18 cellular contexts compared by ENCODE assay signal in the genomic region with DNA sequence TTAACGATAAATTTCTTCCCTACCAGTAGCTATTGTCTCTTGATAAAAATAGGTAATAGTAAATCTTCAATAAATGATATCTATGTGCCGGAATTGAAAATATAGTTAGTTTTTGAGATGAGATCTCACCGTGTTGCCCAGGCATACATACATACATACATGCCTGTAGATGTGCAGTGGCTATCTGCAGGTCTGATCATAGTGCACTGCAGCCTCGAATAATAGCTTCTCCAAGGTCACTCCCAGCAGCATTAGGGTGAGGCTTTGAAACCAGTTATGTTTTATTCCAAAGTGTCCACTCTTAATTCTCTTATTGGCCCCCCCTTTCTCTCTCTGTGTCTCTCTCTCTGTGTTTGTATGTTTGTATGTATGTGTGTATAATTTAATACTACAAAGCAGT. TPM values are rescaled to one million over a fixed set of nuclear protein-coding genes. Genes with fewer than 3 reads are reported as not detected.
DNase-seq lines count a peak whose midpoint lies in the region; ATAC-seq, FAIRE-seq and TF ChIP-seq lines count a peak whose summit lies in the region.
"Had no signal": no experiment of that assay in that cellular context is flagged by ENCODE, and none has a peak within 500 bp of the region (broad histone marks: within the 10 kb centered on the region; RNA-seq: fewer than 3 reads in every experiment).

No MANE protein-coding gene starts in this region.

- H3K4me1 ChIP-seq in HepG2 (ENCODE audit: insufficient read depth, low read length) (peaks cover 70% of the 10 kb centered on the region), small intestine (ENCODE audit: control insufficient read depth in 2 of 2, insufficient read depth in 1 of 2, low read depth in 1 of 2, low read length in 1 of 2) (peaks cover 0 to 3% of the 10 kb centered on the region in 2 donors)

- H3K9me3 ChIP-seq in HepG2 (ENCODE audit: low read length) (no peaks in the 10 kb centered on the region), small intestine (ENCODE audit: control insufficient read depth, low read depth) (no peaks in the 10 kb centered on the region)
- H3K9me3 ChIP-seq: Caco-2 had no signal

- H3K9ac ChIP-seq in HepG2 (ENCODE audit: insufficient read depth, low read depth, low read length): 0 out of 2 replicates have a peak overlapping the region, but pooled peaks have one; percentile 22

- H3K4me3 Mint-ChIP-seq in activated CD4-positive, alpha-beta T cell treated with anti-CD3 and anti-CD28 coated beads, Interleukin-2, amount 10 ng/mL, durations not matched to agents 7 days and 5 days: no peak overlapping the region
- H3K4me3 Mint-ChIP-seq: B cell, H9, IgD-negative memory B cell had no signal

- FAIRE-seq in GM19239 (lab: Jason Lieb, UNC) (peak; percentile 8), HepG2 (lab: Jason Lieb, UNC) (no peak), small intestine (lab: Jason Lieb, UNC) (no peak)

- TF ChIP-seq POLR2A in HepG2 (IDR thresholded peaks at IDR 0.05; ENCODE audit: insufficient read depth in 1 of 2, low read depth in 2 of 2, low read length in 2 of 2): no peak

- H3K27me3 Mint-ChIP-seq in activated CD4-positive, alpha-beta T cell treated with anti-CD3 and anti-CD28 coated beads, Interleukin-2, amount 10 ng/mL, durations not matched to agents 7 days and 5 days: no peaks in the 10 kb centered on the region
- H3K27me3 Mint-ChIP-seq: B cell, IgD-negative memory B cell had no signal

- H3K27ac Mint-ChIP-seq in activated CD4-positive, alpha-beta T cell treated with anti-CD3 and anti-CD28 coated beads, Interleukin-2, amount 10 ng/mL, durations not matched to agents 7 days and 5 days: peak overlapping the region; percentile 16
- H3K27ac Mint-ChIP-seq: B cell had no signal

- H3K27me3 ChIP-seq in HepG2 (ENCODE audit: control insufficient read depth in 1 of 2, insufficient read depth in 2 of 2, low read length in 2 of 2): no peaks in the 10 kb centered on the region
- H3K27me3 ChIP-seq in small intestine (ENCODE audit: control insufficient read depth in 2 of 2, insufficient read depth in 2 of 2, low read length in 2 of 2): no peaks in the 10 kb centered on the region

- TF ChIP-seq RAD21 in HepG2 (CRISPR knock-in tag; IDR thresholded peaks at IDR 0.05): no peak

- H3K36me3 Mint-ChIP-seq in activated CD4-positive, alpha-beta T cell treated with anti-CD3 and anti-CD28 coated beads, Interleukin-2, amount 10 ng/mL, durations not matched to agents 7 days and 5 days (ENCODE audit: low read depth): peaks cover 23% of the 10 kb centered on the region

- DNase-seq in activated CD4-positive, alpha-beta T cell treated with anti-CD3 and anti-CD28 coated beads, Interleukin-2, amount 10 ng/mL, durations not matched to agents 7 days and 5 days: no peak
- DNase-seq in activated CD4-positive, alpha-beta T cell treated with anti-CD3 and anti-CD28 coated beads for 48 hours: no peak
- DNase-seq in GM19239 (ENCODE audit: insufficient read length, low spot score): no peak
- peak; percentile 9 for DNase-seq in HepG2 (ENCODE audit: low spot score)
- DNase-seq in small intestine: peak; percentile 5
- DNase-seq in SHP77 (lab: John Stamatoyannopoulos, UW): no peak
- no peak for DNase-seq in left ventricle myocardium superior
- DNase-seq in activated T-cell treated with anti-CD3 and anti-CD28 coated beads, Interleukin-2, amount 50 U/mL, for 1 hour: no peak
- DNase-seq: 8988T; ACHN; C1 segment of cervical spinal cord; CD8-positive, alpha-beta T cell; GF-D8; GOT3; H9 had no signal

- no peak overlapping the region; a peak in 1 of 6 replicates for H3K4me3 ChIP-seq in HepG2 (replicated peaks in 1 of 3; ENCODE audit: insufficient read depth in 1 of 3, low read depth in 2 of 3, low read length in 3 of 3)
- H3K4me3 ChIP-seq in small intestine (ENCODE audit: low read depth in 1 of 2, low read length in 2 of 2): no peak overlapping the region

- H3K36me3 ChIP-seq in HepG2 (replicated peaks in 1 of 2; ENCODE audit: control insufficient read depth in 1 of 2, insufficient read depth in 2 of 2, low read length in 2 of 2) (no peaks in the 10 kb centered on the region), small intestine (ENCODE audit: control insufficient read depth in 2 of 2, insufficient read depth in 2 of 2, low read length in 2 of 2) (peaks cover 0 to 5% of the 10 kb centered on the region in 2 donors)

- WGBS in HepG2 (ENCODE audit: low lambda C conversion rate): 58% methylated on average over 3 of the region's 4 CpGs
- 62 to 74% (median 72%) methylated on average over 4 of the region's 4 CpGs for WGBS in small intestine, 3 donors

- H3K27ac ChIP-seq in HepG2 (ENCODE audit: extremely low read length, insufficient read depth, low read length): peak overlapping the region; percentile 87
- no peak overlapping the region for H3K27ac ChIP-seq in small intestine (ENCODE audit: low read depth in 1 of 2, low read length in 1 of 2)

- POLR2A ChIA-PET in activated CD4-positive, alpha-beta T cell treated with anti-CD3 and anti-CD28 coated beads, Interleukin-2, amount 10 ng/mL, durations not matched to agents 7 days and 5 days (lab: Charles Lee): no interaction called here
- POLR2A ChIA-PET in HepG2 (lab: Yijun Ruan, JAX): interaction anchor here (0.9 to 2.1 kb wide), 3 partner anchors 14 to 137 kb away, joined by 3 to 6 read pairs (median 4); partner anchors contain the start of gene ZFX

- ATAC-seq in HepG2 (no peak), left ventricle myocardium superior (no peak)

- no peak overlapping the region for H2AFZ ChIP-seq in HepG2 (ENCODE audit: low read length)

- 0 out of 2 replicates have a peak overlapping the region, but pooled peaks have one; percentile 27 for H3K4me2 ChIP-seq in HepG2 (ENCODE audit: low read depth, low read length)

- TF ChIP-seq EP300 in HepG2 (IDR thresholded peaks at IDR 0.05; ENCODE audit: low read depth in 2 of 2, low read length in 2 of 2) (no peak), HepG2 (CRISPR knock-in tag; IDR thresholded peaks at IDR 0.05; ENCODE audit: borderline replicate concordance) (no peak)

- in situ Hi-C loops in HepG2 (cut with HindIII; ENCODE audit: extremely low pct_ligation_motif_present, low pct_unique_long_range_greater_than_20kb): no loop called here

- no peak for TF ChIP-seq CTCF in HepG2 (CRISPR knock-in tag; IDR thresholded peaks at IDR 0.05)

- H4K20me1 ChIP-seq in HepG2 (ENCODE audit: insufficient read depth, low read length): 0 out of 2 replicates have a peak, but pooled peaks cover under 1% of the 10 kb centered on the region

- BruUV-seq in HepG2 (replicated peaks; lab: Mats Ljungman, UMichigan): no TSS peak

- H3K9me3 Mint-ChIP-seq in activated CD4-positive, alpha-beta T cell treated with anti-CD3 and anti-CD28 coated beads, Interleukin-2, amount 10 ng/mL, durations not matched to agents 7 days and 5 days: no peaks in the 10 kb centered on the region
- H3K9me3 Mint-ChIP-seq: CD8-positive, alpha-beta T cell; H9; IgD-negative memory B cell had no signal

- H3K4me1 Mint-ChIP-seq in activated CD4-positive, alpha-beta T cell treated with anti-CD3 and anti-CD28 coated beads, Interleukin-2, amount 10 ng/mL, durations not matched to agents 7 days and 5 days: peaks cover 22% of the 10 kb centered on the region

- CTCF ChIA-PET in activated CD4-positive, alpha-beta T cell treated with anti-CD3 and anti-CD28 coated beads, Interleukin-2, amount 10 ng/mL, durations not matched to agents 7 days and 5 days (lab: Charles Lee): interaction anchor here (1.1 to 2.1 kb wide), 3 partner anchors 10 to 27 kb away, joined by 4 to 6 read pairs (median 4); no protein-coding TSS in a partner anchor
- CTCF ChIA-PET in HepG2 (lab: Yijun Ruan, JAX; ENCODE audit: low intra/inter-chr PET ratio, low total read pairs): no interaction called here

- intact Hi-C loops in HepG2 (cut with micrococcal nuclease; ENCODE audit: unreplicated experiment) (loop anchor here (5.0 kb wide), 1 partner anchor 105 kb away; no protein-coding TSS in a partner anchor), left ventricle myocardium superior (cut with micrococcal nuclease) (no loop called here)

- peaks cover 47% of the 10 kb centered on the region for H3K79me2 ChIP-seq in HepG2 (ENCODE audit: insufficient read depth, low read length)

TF ChIP-seq in HepG2, 621 proteins besides CTCF, POLR2A, EP300 and RAD21 (continues in another document):
- no peak for TF ChIP-seq EEA1 (CRISPR knock-in tag; IDR thresholded peaks at IDR 0.05; ENCODE audit: borderline replicate concordance)

RNA-seq across cellular contexts. Expression of gene ZFX, which starts 37.5 kb away (rescaled TPM):
- 10 to 100 TPM; 44.6 to 46.0 TPM for total RNA-seq in activated CD4-positive, alpha-beta T cell treated with anti-CD3 and anti-CD28 coated beads, Interleukin-2, amount 10 ng/mL, durations not matched to agents 7 days and 5 days
- 37.3 and 66.3 TPM in 2 replicates for total RNA-seq in HepG2 (2016; rRNA removed; fragmentation: Illumina TruSeq; extraction: Trizol)
- 17.0 and 20.4 TPM in 2 replicates for total RNA-seq in HepG2 (2016; cell fraction: cytosol; rRNA removed; fragmentation: Illumina TruSeq; extraction: Trizol; ENCODE audit: low read depth)
- 37.7 and 62.0 TPM in 2 replicates for total RNA-seq in HepG2 (2016; cell fraction: insoluble cytoplasmic fraction; rRNA removed; fragmentation: Illumina TruSeq; extraction: Trizol)
- total RNA-seq in HepG2 (2016; cell fraction: membrane; rRNA removed; fragmentation: Illumina TruSeq; extraction: Trizol): 18.7 and 22.7 TPM in 2 replicates
- total RNA-seq in HepG2 (2016; cell fraction: nucleus; rRNA removed; fragmentation: Illumina TruSeq; extraction: Trizol): 33.1 and 36.3 TPM in 2 replicates
- polyA plus RNA-seq in HepG2 (2011; rRNA removed): 13.8 and 14.9 TPM in 2 replicates
- 5.6 and 10.7 TPM in 2 replicates for polyA plus RNA-seq in HepG2 (2011; cell fraction: cytosol; rRNA removed)
- 12.3 and 17.6 TPM in 2 replicates for polyA plus RNA-seq in HepG2 (2011; cell fraction: nucleus; rRNA removed)
- polyA plus RNA-seq in HepG2 (2012): 15.4 and 18.0 TPM in 2 replicates
- polyA plus RNA-seq in HepG2 (2016; cell fraction: cytosol; fragmentation: Illumina TruSeq; extraction: Trizol; ENCODE audit: low read depth): 0.86 and 0.89 TPM in 2 replicates
- polyA plus RNA-seq in HepG2 (2016; cell fraction: insoluble cytoplasmic fraction; fragmentation: Illumina TruSeq; extraction: Trizol; ENCODE audit: low read depth): 16.6 and 19.7 TPM in 2 replicates
- polyA plus RNA-seq in HepG2 (2016; cell fraction: membrane; fragmentation: Illumina TruSeq; extraction: Trizol; ENCODE audit: low read depth): 2.3 TPM in 2 replicates
- 33.0 and 36.3 TPM in 2 replicates for polyA plus RNA-seq in HepG2 (2016; cell fraction: nucleus; fragmentation: Illumina TruSeq; extraction: Trizol; ENCODE audit: insufficient read depth, low read depth)
- polyA minus RNA-seq in HepG2 (2011; rRNA and poly(A)+ RNA removed; ENCODE audit: low replicate concordance): 21.0 and 79.5 TPM in 2 replicates
- polyA minus RNA-seq in HepG2 (2011; cell fraction: cytosol; rRNA and poly(A)+ RNA removed): 26.8 and 40.5 TPM in 2 replicates
- polyA minus RNA-seq in HepG2 (2011; cell fraction: nucleus; rRNA and poly(A)+ RNA removed): 57.7 and 69.4 TPM in 2 replicates
- 1 to 10 TPM; 5.8 to 6.8 (median 6.6) TPM for polyA plus RNA-seq in small intestine
- total RNA-seq in left ventricle myocardium superior: 35.3 TPM

Comparison
In these comparisons a context has a peak if more than half of its experiments do, and no peak if none do; other contexts are left out.
1. DNase-seq: peak in HepG2 (single experiment) and small intestine (single experiment); none in activated CD4-positive, alpha-beta T cell treated with anti-CD3 and anti-CD28 coated beads, Interleukin-2, amount 10 ng/mL, durations not matched to agents 7 days and 5 days (single experiment), activated CD4-positive, alpha-beta T cell treated with anti-CD3 and anti-CD28 coated beads for 48 hours (single experiment), GM19239 (single experiment), SHP77 (0 of 2), left ventricle myocardium superior (single experiment) and activated T-cell treated with anti-CD3 and anti-CD28 coated beads, Interleukin-2, amount 50 U/mL, for 1 hour (single experiment).